Comparison of ENCODE assay signal across 1 cellular context in the genomic region with DNA sequence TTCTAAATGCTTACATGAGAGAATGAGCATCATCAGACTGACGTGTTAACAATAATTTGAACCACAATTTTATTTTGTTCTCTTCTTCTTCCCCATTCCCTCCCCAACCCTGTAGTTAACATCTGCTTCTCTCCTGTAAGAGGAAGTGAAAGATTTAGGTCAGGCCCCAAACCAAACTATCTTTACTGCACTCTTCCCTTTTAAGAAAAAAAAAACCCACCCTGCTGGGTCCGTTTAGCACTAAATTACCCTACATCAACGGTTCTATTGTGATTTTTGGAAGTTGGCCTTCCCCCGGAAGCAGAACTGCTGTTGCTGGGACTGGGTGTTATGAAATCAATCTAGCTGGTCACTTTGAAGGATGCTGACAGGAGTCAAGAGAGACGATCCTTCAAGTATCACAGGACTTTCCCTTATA.
TF ChIP-seq lines count a peak whose summit lies in the region.

No MANE protein-coding gene starts in this region.

TF ChIP-seq in WTC11, 78 proteins besides CTCF, POLR2A, EP300 and RAD21 (continued from another document):
- TF ChIP-seq, protein P1, sequence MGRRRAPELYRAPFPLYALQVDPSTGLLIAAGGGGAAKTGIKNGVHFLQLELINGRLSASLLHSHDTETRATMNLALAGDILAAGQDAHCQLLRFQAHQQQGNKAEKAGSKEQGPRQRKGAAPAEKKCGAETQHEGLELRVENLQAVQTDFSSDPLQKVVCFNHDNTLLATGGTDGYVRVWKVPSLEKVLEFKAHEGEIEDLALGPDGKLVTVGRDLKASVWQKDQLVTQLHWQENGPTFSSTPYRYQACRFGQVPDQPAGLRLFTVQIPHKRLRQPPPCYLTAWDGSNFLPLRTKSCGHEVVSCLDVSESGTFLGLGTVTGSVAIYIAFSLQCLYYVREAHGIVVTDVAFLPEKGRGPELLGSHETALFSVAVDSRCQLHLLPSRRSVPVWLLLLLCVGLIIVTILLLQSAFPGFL (CRISPR knock-in tag; IDR thresholded peaks at IDR 0.05; ENCODE audit: borderline replicate concordance): no peak
